In the genomic region with DNA sequence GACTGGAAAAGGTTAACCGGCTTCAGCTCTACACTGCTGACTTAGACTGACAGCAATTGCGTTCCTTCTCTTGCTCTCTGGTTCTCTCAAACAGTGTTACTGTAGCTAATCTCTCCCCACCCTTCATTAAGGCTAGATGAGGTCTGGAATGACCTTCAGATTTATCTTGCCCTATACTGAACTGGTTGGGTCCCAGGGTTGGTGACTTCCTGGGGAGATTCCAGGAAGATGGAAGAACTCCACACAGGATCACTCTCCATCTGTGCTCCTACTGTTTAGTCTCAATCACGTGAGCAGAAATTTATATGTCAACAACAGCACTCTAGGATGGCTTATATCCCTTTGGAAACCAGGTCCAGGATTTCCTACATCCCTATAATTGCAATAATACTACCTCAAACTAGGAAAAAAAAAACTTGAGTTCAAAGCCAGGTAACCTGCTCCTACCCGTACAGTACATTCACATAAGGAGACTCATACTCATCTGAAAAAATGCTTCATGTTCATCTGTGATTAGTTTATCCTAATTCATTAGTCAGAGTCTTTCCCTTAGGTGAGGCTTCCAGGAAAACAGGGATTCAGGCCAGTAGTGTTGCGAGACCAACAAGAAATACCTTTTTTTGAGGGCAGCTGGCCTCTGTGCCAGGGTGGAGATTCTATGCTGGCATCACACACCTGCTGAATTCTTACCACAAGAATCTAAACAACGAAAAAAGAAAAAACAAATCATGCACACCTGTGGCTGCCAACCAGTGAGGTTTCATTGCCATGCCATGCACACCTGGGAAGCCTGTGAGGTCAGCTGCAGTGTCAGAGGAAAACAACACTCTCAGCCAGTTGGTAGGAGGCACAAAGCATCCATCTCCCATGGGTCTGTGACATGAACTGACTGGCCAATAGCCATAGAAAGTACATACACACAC, we compare ENCODE assay signal across 1 cellular context.
TF ChIP-seq lines count a peak whose summit lies in the region.

No MANE protein-coding gene starts in this region.

TF ChIP-seq in H1, 55 proteins besides CTCF, POLR2A, EP300 and RAD21 (continued from another document):
- TF ChIP-seq SP1 (IDR thresholded peaks at IDR 0.05; ENCODE audit: low read depth, low read length), result no peak
